19 cellular contexts compared by ENCODE assay signal in the genomic region with DNA sequence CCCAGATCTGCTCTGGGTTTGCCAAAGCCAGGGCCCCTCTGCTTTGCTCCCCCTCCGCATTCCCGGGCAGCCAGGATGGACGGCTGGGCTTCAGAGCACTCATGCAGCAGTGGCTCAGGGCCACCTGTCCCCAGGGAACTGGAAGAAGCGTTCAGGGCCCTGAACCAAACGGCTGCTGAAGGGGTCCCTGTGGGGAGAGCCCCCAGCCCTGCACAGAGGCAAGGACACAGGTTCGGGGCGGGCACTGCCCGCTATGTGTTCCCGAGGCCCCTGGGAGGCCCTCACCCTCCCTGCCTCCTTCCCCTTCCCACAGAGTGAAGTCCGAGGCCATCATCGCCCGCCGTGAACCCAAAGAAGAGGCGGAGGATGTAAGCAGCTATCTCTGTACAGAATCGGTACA. TPM values are rescaled to one million over a fixed set of nuclear protein-coding genes. Genes with fewer than 3 reads are reported as not detected.
A peak's percentile ranks its signal among the peaks of the same experiment; 100 is the strongest.
DNase-seq lines count a peak whose midpoint lies in the region; ATAC-seq, FAIRE-seq and TF ChIP-seq lines count a peak whose summit lies in the region.
"Had no signal": no experiment of that assay in that cellular context is flagged by ENCODE, and none has a peak within 500 bp of the region (broad histone marks: within the 10 kb centered on the region; RNA-seq: fewer than 3 reads in every experiment).

No MANE protein-coding gene starts in this region.

- H3K27ac ChIP-seq in HepG2 (ENCODE audit: extremely low read length, insufficient read depth, low read length) (no peak overlapping the region), right lobe of liver (no peak overlapping the region), neural progenitor cell (no peak overlapping the region)
- H3K27ac ChIP-seq: C4-2B, GM23248, HL-60 had no signal

- H3K36me3 ChIP-seq in HepG2 (replicated peaks in 1 of 2; ENCODE audit: control insufficient read depth in 1 of 2, insufficient read depth in 2 of 2, low read length in 2 of 2), result peaks cover 20 to 35% of the 10 kb centered on the region in 2 experiments; a peak in 4 of 5 replicates
- peaks cover 0 to 35% (median 6%) of the 10 kb centered on the region in 4 donors for H3K36me3 ChIP-seq in right lobe of liver
- H3K36me3 ChIP-seq in neural progenitor cell, result no peaks in the 10 kb centered on the region

- H3K4me1 Mint-ChIP-seq in T-helper 17 cell (peaks cover 8% of the 10 kb centered on the region), neural progenitor cell (no peaks in the 10 kb centered on the region)
- H3K4me1 Mint-ChIP-seq: B cell had no signal

- TF ChIP-seq CTCF in HepG2 (CRISPR knock-in tag; IDR thresholded peaks at IDR 0.05) (no peak), right lobe of liver (IDR thresholded peaks at IDR 0.05) (no peak), neural progenitor cell (IDR thresholded peaks at IDR 0.05) (no peak)

- no peak for DNase-seq in HepG2 (ENCODE audit: low spot score)
- no peak for DNase-seq in right lobe of liver
- DNase-seq in T-helper 17 cell, result no peak
- no peak for DNase-seq in neural progenitor cell (ENCODE audit: low spot score)
- DNase-seq in glomerular visceral epithelial cell (ENCODE audit: extremely low spot score), result no peak
- DNase-seq: Caco-2; CD4-positive, alpha-beta T cell; GM23248; IMR-90 had no signal

- H3K9me3 Mint-ChIP-seq in neural progenitor cell, result no peaks in the 10 kb centered on the region
- H3K9me3 Mint-ChIP-seq: CD4-positive, alpha-beta T cell had no signal

- H4K20me1 ChIP-seq in HepG2 (ENCODE audit: insufficient read depth, low read length) (no peaks in the 10 kb centered on the region), neural progenitor cell (ENCODE audit: low read depth) (peaks cover 15% of the 10 kb centered on the region)

- H3K4me2 ChIP-seq in HepG2 (ENCODE audit: low read depth, low read length) (no peak overlapping the region), neural progenitor cell (no peak overlapping the region)

- H3K36me3 Mint-ChIP-seq in T-helper 17 cell (ENCODE audit: low read depth) (no peaks in the 10 kb centered on the region), neural progenitor cell (peaks cover 4% of the 10 kb centered on the region)

- in situ Hi-C loops in HepG2 (cut with HindIII; ENCODE audit: extremely low pct_ligation_motif_present, low pct_unique_long_range_greater_than_20kb), result no loop called here

- H3K27me3 Mint-ChIP-seq in T-helper 17 cell (no peaks in the 10 kb centered on the region), neural progenitor cell (ENCODE audit: insufficient read depth, low read depth) (peaks cover 1% of the 10 kb centered on the region)
- H3K27me3 Mint-ChIP-seq: B cell; CD4-positive, alpha-beta T cell had no signal

- H3K79me2 ChIP-seq in HepG2 (ENCODE audit: insufficient read depth, low read length), result no peaks in the 10 kb centered on the region
- H3K79me2 ChIP-seq in neural progenitor cell (ENCODE audit: low read depth), result no peaks in the 10 kb centered on the region

- no peak for FAIRE-seq in HepG2 (lab: Jason Lieb, UNC)
- FAIRE-seq: D721Med, G401.6, GM12891, GM19239 had no signal

- H3K4me3 ChIP-seq in HepG2 (replicated peaks in 1 of 3; ENCODE audit: insufficient read depth in 1 of 3, low read depth in 2 of 3, low read length in 3 of 3) (no peak overlapping the region), right lobe of liver (no peak overlapping the region), neural progenitor cell (no peak overlapping the region)
- H3K4me3 ChIP-seq: GM23248, HAP-1 had no signal

- H3K9me3 ChIP-seq in HepG2 (ENCODE audit: low read length) (no peaks in the 10 kb centered on the region), right lobe of liver (no peaks in the 10 kb centered on the region), T-helper 17 cell (ENCODE audit: control insufficient read depth, low read length, poor library complexity, severe bottlenecking) (no peaks in the 10 kb centered on the region), neural progenitor cell (ENCODE audit: low read depth) (no peaks in the 10 kb centered on the region)
- H3K9me3 ChIP-seq: Caco-2, HAP-1 had no signal

- H3F3A ChIP-seq in neural progenitor cell (ENCODE audit: low read depth), result peaks cover 8% of the 10 kb centered on the region

- WGBS in HepG2 (ENCODE audit: low lambda C conversion rate), result 96% methylated on average over 5 of the region's 15 CpGs
- 87% methylated on average over 9 of the region's 15 CpGs for WGBS in right lobe of liver (ENCODE audit: insufficient coverage, low coverage, low lambda C conversion rate, missing lambda C conversion rate)

- BruUV-seq in HepG2 (replicated peaks; lab: Mats Ljungman, UMichigan), result no TSS peak

- intact Hi-C loops in HepG2 (cut with micrococcal nuclease; ENCODE audit: unreplicated experiment), result no loop called here
- intact Hi-C loops in right lobe of liver (cut with DNase I), result no loop called here

- CTCF ChIA-PET in HepG2 (lab: Yijun Ruan, JAX; ENCODE audit: low intra/inter-chr PET ratio, low total read pairs), result no interaction called here

- H3K4me1 ChIP-seq in HepG2 (ENCODE audit: insufficient read depth, low read length) (peaks cover 10% of the 10 kb centered on the region), right lobe of liver (no peaks in the 10 kb centered on the region), neural progenitor cell (no peaks in the 10 kb centered on the region)
- H3K4me1 ChIP-seq: HAP-1 had no signal

- no peak for TF ChIP-seq RAD21 in HepG2 (CRISPR knock-in tag; IDR thresholded peaks at IDR 0.05)

- H3K9ac ChIP-seq in HepG2 (ENCODE audit: insufficient read depth, low read depth, low read length), result no peak overlapping the region
- H3K9ac ChIP-seq in neural progenitor cell, result no peak overlapping the region
- H3K9ac ChIP-seq: GM23248 had no signal

- H3K4me3 Mint-ChIP-seq in T-helper 17 cell (no peak overlapping the region), neural progenitor cell (no peak overlapping the region)
- H3K4me3 Mint-ChIP-seq: B cell; CD4-positive, alpha-beta T cell had no signal

- peak overlapping the region; percentile 68 for H3K27ac Mint-ChIP-seq in T-helper 17 cell
- H3K27ac Mint-ChIP-seq in neural progenitor cell, result peak overlapping the region; percentile 93
- H3K27ac Mint-ChIP-seq: B cell; CD4-positive, alpha-beta T cell had no signal

- TF ChIP-seq EP300 in HepG2 (IDR thresholded peaks at IDR 0.05; ENCODE audit: low read depth in 2 of 2, low read length in 2 of 2) (no peak), HepG2 (CRISPR knock-in tag; IDR thresholded peaks at IDR 0.05; ENCODE audit: borderline replicate concordance) (no peak)

- H2AFZ ChIP-seq in HepG2 (ENCODE audit: low read length) (no peak overlapping the region), neural progenitor cell (replicated peaks) (no peak overlapping the region)
- H2AFZ ChIP-seq: GM23248 had no signal

- H3K27me3 ChIP-seq in HepG2 (ENCODE audit: control insufficient read depth in 1 of 2, insufficient read depth in 2 of 2, low read length in 2 of 2) (no peaks in the 10 kb centered on the region), right lobe of liver (no peaks in the 10 kb centered on the region), neural progenitor cell (no peaks in the 10 kb centered on the region)

- POLR2A ChIA-PET in HepG2 (lab: Yijun Ruan, JAX), result no interaction called here

- TF ChIP-seq POLR2A in HepG2 (IDR thresholded peaks at IDR 0.05; ENCODE audit: insufficient read depth in 1 of 2, low read depth in 2 of 2, low read length in 2 of 2), result no peak
- no peak for TF ChIP-seq POLR2A in right lobe of liver (IDR thresholded peaks at IDR 0.05)

- no peak for ATAC-seq in HepG2
- ATAC-seq in right lobe of liver, result no peak
- no peak for ATAC-seq in T-helper 17 cell
- ATAC-seq in HG02588 (IDR thresholded peaks at IDR 0.05; ENCODE audit: unreplicated experiment), result no peak
- no peak for ATAC-seq in GM19395 (IDR thresholded peaks at IDR 0.05; ENCODE audit: unreplicated experiment)

RNA-seq across cellular contexts. Expression of a gene that starts 10.4 kb away (rescaled TPM):
- total RNA-seq in HepG2 (2016; rRNA removed; fragmentation: Illumina TruSeq; extraction: Trizol), result 4.9 and 15.9 TPM in 2 replicates
- total RNA-seq in HepG2 (2016; cell fraction: cytosol; rRNA removed; fragmentation: Illumina TruSeq; extraction: Trizol; ENCODE audit: low read depth), result 27.7 and 30.7 TPM in 2 replicates
- total RNA-seq in HepG2 (2016; cell fraction: insoluble cytoplasmic fraction; rRNA removed; fragmentation: Illumina TruSeq; extraction: Trizol), result 6.6 and 17.1 TPM in 2 replicates
- 19.1 and 22.3 TPM in 2 replicates for total RNA-seq in HepG2 (2016; cell fraction: membrane; rRNA removed; fragmentation: Illumina TruSeq; extraction: Trizol)
- total RNA-seq in HepG2 (2016; cell fraction: nucleus; rRNA removed; fragmentation: Illumina TruSeq; extraction: Trizol), result 17.5 and 23.3 TPM in 2 replicates
- polyA plus RNA-seq in HepG2 (2011; rRNA removed), result 10.4 and 13.9 TPM in 2 replicates
- polyA plus RNA-seq in HepG2 (2011; cell fraction: cytosol; rRNA removed), result 7.3 and 17.7 TPM in 2 replicates
- polyA plus RNA-seq in HepG2 (2011; cell fraction: nucleus; rRNA removed), result 96.4 and 121 TPM in 2 replicates
- polyA plus RNA-seq in HepG2 (2012), result 5.5 and 9.1 TPM in 2 replicates
- polyA plus RNA-seq in HepG2 (2016; cell fraction: cytosol; fragmentation: Illumina TruSeq; extraction: Trizol; ENCODE audit: low read depth), result 21.1 and 24.5 TPM in 2 replicates
- polyA plus RNA-seq in HepG2 (2016; cell fraction: insoluble cytoplasmic fraction; fragmentation: Illumina TruSeq; extraction: Trizol; ENCODE audit: low read depth), result 5.3 and 5.8 TPM in 2 replicates
- polyA plus RNA-seq in HepG2 (2016; cell fraction: membrane; fragmentation: Illumina TruSeq; extraction: Trizol; ENCODE audit: low read depth), result 12.6 and 13.9 TPM in 2 replicates
- 35.8 and 39.3 TPM in 2 replicates for polyA plus RNA-seq in HepG2 (2016; cell fraction: nucleus; fragmentation: Illumina TruSeq; extraction: Trizol; ENCODE audit: insufficient read depth, low read depth)
- polyA minus RNA-seq in HepG2 (2011; rRNA and poly(A)+ RNA removed; ENCODE audit: low replicate concordance), result 2.3 and 4.2 TPM in 2 replicates
- 2.1 and 3.5 TPM in 2 replicates for polyA minus RNA-seq in HepG2 (2011; cell fraction: cytosol; rRNA and poly(A)+ RNA removed)
- 8.4 and 9.0 TPM in 2 replicates for polyA minus RNA-seq in HepG2 (2011; cell fraction: nucleus; rRNA and poly(A)+ RNA removed)
- total RNA-seq in right lobe of liver, result 10 to 100 TPM; 17.9 to 36.1 (median 23.2) TPM
- total RNA-seq in T-helper 17 cell, result 10 to 100 TPM; 54.0 to 61.9 TPM
- total RNA-seq in neural progenitor cell (ENCODE audit: low replicate concordance), result 15.6 and 42.5 TPM in 2 replicates

RNA-seq across cellular contexts. Expression of a gene that starts 11.7 kb away (rescaled TPM):
- 1.7 and 7.6 TPM in 2 replicates for total RNA-seq in HepG2 (2016; rRNA removed; fragmentation: Illumina TruSeq; extraction: Trizol)
- 0.79 and 1.3 TPM in 2 replicates for total RNA-seq in HepG2 (2016; cell fraction: cytosol; rRNA removed; fragmentation: Illumina TruSeq; extraction: Trizol; ENCODE audit: low read depth)
- total RNA-seq in HepG2 (2016; cell fraction: insoluble cytoplasmic fraction; rRNA removed; fragmentation: Illumina TruSeq; extraction: Trizol), result 1.7 and 6.0 TPM in 2 replicates
- total RNA-seq in HepG2 (2016; cell fraction: membrane; rRNA removed; fragmentation: Illumina TruSeq; extraction: Trizol), result 1.2 TPM in 2 replicates
- 7.8 and 8.4 TPM in 2 replicates for total RNA-seq in HepG2 (2016; cell fraction: nucleus; rRNA removed; fragmentation: Illumina TruSeq; extraction: Trizol)
- polyA plus RNA-seq in HepG2 (2011; rRNA removed), result 4.4 and 6.5 TPM in 2 replicates
- 1.3 and 2.0 TPM in 2 replicates for polyA plus RNA-seq in HepG2 (2011; cell fraction: cytosol; rRNA removed)
- 81.3 and 90.4 TPM in 2 replicates for polyA plus RNA-seq in HepG2 (2011; cell fraction: nucleus; rRNA removed)
- 3.4 and 4.5 TPM in 2 replicates for polyA plus RNA-seq in HepG2 (2012)
- polyA plus RNA-seq in HepG2 (2016; cell fraction: cytosol; fragmentation: Illumina TruSeq; extraction: Trizol; ENCODE audit: low read depth), result 0.23 and 0.36 TPM in 2 replicates
- polyA plus RNA-seq in HepG2 (2016; cell fraction: insoluble cytoplasmic fraction; fragmentation: Illumina TruSeq; extraction: Trizol; ENCODE audit: low read depth), result 1.7 and 2.2 TPM in 2 replicates
- 0.51 and 0.65 TPM in 2 replicates for polyA plus RNA-seq in HepG2 (2016; cell fraction: membrane; fragmentation: Illumina TruSeq; extraction: Trizol; ENCODE audit: low read depth)
- 31.9 and 34.1 TPM in 2 replicates for polyA plus RNA-seq in HepG2 (2016; cell fraction: nucleus; fragmentation: Illumina TruSeq; extraction: Trizol; ENCODE audit: insufficient read depth, low read depth)
- 5.2 and 6.5 TPM in 2 replicates for polyA minus RNA-seq in HepG2 (2011; rRNA and poly(A)+ RNA removed; ENCODE audit: low replicate concordance)
- 0.79 and 1.3 TPM in 2 replicates for polyA minus RNA-seq in HepG2 (2011; cell fraction: cytosol; rRNA and poly(A)+ RNA removed)
- 17.7 and 19.7 TPM in 2 replicates for polyA minus RNA-seq in HepG2 (2011; cell fraction: nucleus; rRNA and poly(A)+ RNA removed)
- total RNA-seq in right lobe of liver, result 10 to 100 TPM in 1 of 6 experiments, 1 to 10 TPM in 5; 3.8 to 11.1 (median 5.0) TPM
- 10 to 100 TPM; 30.6 to 30.8 TPM for total RNA-seq in T-helper 17 cell
- total RNA-seq in neural progenitor cell (ENCODE audit: low replicate concordance), result 2.3 and 10.3 TPM in 2 replicates

RNA-seq across cellular contexts. Expression of a gene that starts 12.0 kb away (rescaled TPM):
- 129 and 131 TPM in 2 replicates for total RNA-seq in HepG2 (2016; rRNA removed; fragmentation: Illumina TruSeq; extraction: Trizol)
- total RNA-seq in HepG2 (2016; cell fraction: cytosol; rRNA removed; fragmentation: Illumina TruSeq; extraction: Trizol; ENCODE audit: low read depth), result 34.5 and 36.0 TPM in 2 replicates
- total RNA-seq in HepG2 (2016; cell fraction: insoluble cytoplasmic fraction; rRNA removed; fragmentation: Illumina TruSeq; extraction: Trizol), result 130 and 146 TPM in 2 replicates
- total RNA-seq in HepG2 (2016; cell fraction: membrane; rRNA removed; fragmentation: Illumina TruSeq; extraction: Trizol), result 51.5 and 64.0 TPM in 2 replicates
- 59.6 and 64.6 TPM in 2 replicates for total RNA-seq in HepG2 (2016; cell fraction: nucleus; rRNA removed; fragmentation: Illumina TruSeq; extraction: Trizol)
- polyA plus RNA-seq in HepG2 (2011; rRNA removed), result 61.3 and 63.5 TPM in 2 replicates
- 70.4 and 99.7 TPM in 2 replicates for polyA plus RNA-seq in HepG2 (2011; cell fraction: cytosol; rRNA removed)
- 83.9 and 98.7 TPM in 2 replicates for polyA plus RNA-seq in HepG2 (2011; cell fraction: nucleus; rRNA removed)
- polyA plus RNA-seq in HepG2 (2012), result 48.9 and 50.7 TPM in 2 replicates
- 42.4 and 48.9 TPM in 2 replicates for polyA plus RNA-seq in HepG2 (2016; cell fraction: cytosol; fragmentation: Illumina TruSeq; extraction: Trizol; ENCODE audit: low read depth)
- 212 and 241 TPM in 2 replicates for polyA plus RNA-seq in HepG2 (2016; cell fraction: insoluble cytoplasmic fraction; fragmentation: Illumina TruSeq; extraction: Trizol; ENCODE audit: low read depth)
- 59.9 and 71.5 TPM in 2 replicates for polyA plus RNA-seq in HepG2 (2016; cell fraction: membrane; fragmentation: Illumina TruSeq; extraction: Trizol; ENCODE audit: low read depth)
- 154 and 163 TPM in 2 replicates for polyA plus RNA-seq in HepG2 (2016; cell fraction: nucleus; fragmentation: Illumina TruSeq; extraction: Trizol; ENCODE audit: insufficient read depth, low read depth)
- polyA minus RNA-seq in HepG2 (2011; rRNA and poly(A)+ RNA removed; ENCODE audit: low replicate concordance), result 27.6 and 50.7 TPM in 2 replicates
- polyA minus RNA-seq in HepG2 (2011; cell fraction: cytosol; rRNA and poly(A)+ RNA removed), result 25.2 and 30.8 TPM in 2 replicates
- polyA minus RNA-seq in HepG2 (2011; cell fraction: nucleus; rRNA and poly(A)+ RNA removed), result 21.9 and 29.5 TPM in 2 replicates
- 10 to 100 TPM; 42.5 to 90.5 (median 52.9) TPM for total RNA-seq in right lobe of liver
- total RNA-seq in T-helper 17 cell, result 10 to 100 TPM; 45.1 to 57.5 TPM
- total RNA-seq in neural progenitor cell (ENCODE audit: low replicate concordance), result 48.4 and 108 TPM in 2 replicates

RNA-seq across cellular contexts. Expression of a gene that starts 21.5 kb away (rescaled TPM):
- total RNA-seq in HepG2 (2016; rRNA removed; fragmentation: Illumina TruSeq; extraction: Trizol) (8.2 and 13.2 TPM in 2 replicates), right lobe of liver (10 to 100 TPM; 18.6 to 42.5 (median 34.5) TPM), T-helper 17 cell (100 to 1,000 TPM in 1 of 2 donors, 10 to 100 TPM in 1; 92.2 to 101 TPM), neural progenitor cell (ENCODE audit: low replicate concordance) (18.7 and 53.4 TPM in 2 replicates)
- total RNA-seq in HepG2 (2016; cell fraction: cytosol; rRNA removed; fragmentation: Illumina TruSeq; extraction: Trizol; ENCODE audit: low read depth), result 8.6 and 9.9 TPM in 2 replicates
- 6.5 and 13.8 TPM in 2 replicates for total RNA-seq in HepG2 (2016; cell fraction: insoluble cytoplasmic fraction; rRNA removed; fragmentation: Illumina TruSeq; extraction: Trizol)
- total RNA-seq in HepG2 (2016; cell fraction: membrane; rRNA removed; fragmentation: Illumina TruSeq; extraction: Trizol), result 9.4 and 12.7 TPM in 2 replicates
- 14.1 and 16.2 TPM in 2 replicates for total RNA-seq in HepG2 (2016; cell fraction: nucleus; rRNA removed; fragmentation: Illumina TruSeq; extraction: Trizol)
- polyA plus RNA-seq in HepG2 (2011; rRNA removed), result 21.9 and 26.7 TPM in 2 replicates
- polyA plus RNA-seq in HepG2 (2011; cell fraction: cytosol; rRNA removed), result 15.4 and 25.3 TPM in 2 replicates
- polyA plus RNA-seq in HepG2 (2011; cell fraction: nucleus; rRNA removed), result 142 and 184 TPM in 2 replicates
- 12.3 and 24.9 TPM in 2 replicates for polyA plus RNA-seq in HepG2 (2012)
- 6.4 and 7.5 TPM in 2 replicates for polyA plus RNA-seq in HepG2 (2016; cell fraction: cytosol; fragmentation: Illumina TruSeq; extraction: Trizol; ENCODE audit: low read depth)
- polyA plus RNA-seq in HepG2 (2016; cell fraction: insoluble cytoplasmic fraction; fragmentation: Illumina TruSeq; extraction: Trizol; ENCODE audit: low read depth), result 7.6 and 8.0 TPM in 2 replicates
- polyA plus RNA-seq in HepG2 (2016; cell fraction: membrane; fragmentation: Illumina TruSeq; extraction: Trizol; ENCODE audit: low read depth), result 6.8 and 7.3 TPM in 2 replicates
- polyA plus RNA-seq in HepG2 (2016; cell fraction: nucleus; fragmentation: Illumina TruSeq; extraction: Trizol; ENCODE audit: insufficient read depth, low read depth), result 29.9 and 32.1 TPM in 2 replicates
- 15.4 and 19.4 TPM in 2 replicates for polyA minus RNA-seq in HepG2 (2011; rRNA and poly(A)+ RNA removed; ENCODE audit: low replicate concordance)
- polyA minus RNA-seq in HepG2 (2011; cell fraction: cytosol; rRNA and poly(A)+ RNA removed), result 4.5 and 8.0 TPM in 2 replicates
- polyA minus RNA-seq in HepG2 (2011; cell fraction: nucleus; rRNA and poly(A)+ RNA removed), result 12.4 and 13.7 TPM in 2 replicates

RNA-seq across cellular contexts. Expression of a gene that starts 21.8 kb away (rescaled TPM):
- 43.8 and 61.5 TPM in 2 replicates for total RNA-seq in HepG2 (2016; rRNA removed; fragmentation: Illumina TruSeq; extraction: Trizol)
- total RNA-seq in HepG2 (2016; cell fraction: cytosol; rRNA removed; fragmentation: Illumina TruSeq; extraction: Trizol; ENCODE audit: low read depth), result 45.7 and 50.6 TPM in 2 replicates
- 43.0 and 67.3 TPM in 2 replicates for total RNA-seq in HepG2 (2016; cell fraction: insoluble cytoplasmic fraction; rRNA removed; fragmentation: Illumina TruSeq; extraction: Trizol)
- 59.0 and 63.2 TPM in 2 replicates for total RNA-seq in HepG2 (2016; cell fraction: membrane; rRNA removed; fragmentation: Illumina TruSeq; extraction: Trizol)
- total RNA-seq in HepG2 (2016; cell fraction: nucleus; rRNA removed; fragmentation: Illumina TruSeq; extraction: Trizol), result 26.2 and 29.2 TPM in 2 replicates
- 25.7 and 33.5 TPM in 2 replicates for polyA plus RNA-seq in HepG2 (2011; rRNA removed)
- 26.7 and 51.2 TPM in 2 replicates for polyA plus RNA-seq in HepG2 (2011; cell fraction: cytosol; rRNA removed)
- 80.7 and 89.5 TPM in 2 replicates for polyA plus RNA-seq in HepG2 (2011; cell fraction: nucleus; rRNA removed)
- polyA plus RNA-seq in HepG2 (2012), result 19.8 and 31.7 TPM in 2 replicates
- 46.9 and 52.9 TPM in 2 replicates for polyA plus RNA-seq in HepG2 (2016; cell fraction: cytosol; fragmentation: Illumina TruSeq; extraction: Trizol; ENCODE audit: low read depth)
- 40.4 and 46.6 TPM in 2 replicates for polyA plus RNA-seq in HepG2 (2016; cell fraction: insoluble cytoplasmic fraction; fragmentation: Illumina TruSeq; extraction: Trizol; ENCODE audit: low read depth)
- polyA plus RNA-seq in HepG2 (2016; cell fraction: membrane; fragmentation: Illumina TruSeq; extraction: Trizol; ENCODE audit: low read depth), result 47.2 and 53.9 TPM in 2 replicates
- 63.4 and 63.9 TPM in 2 replicates for polyA plus RNA-seq in HepG2 (2016; cell fraction: nucleus; fragmentation: Illumina TruSeq; extraction: Trizol; ENCODE audit: insufficient read depth, low read depth)
- 21.1 and 26.9 TPM in 2 replicates for polyA minus RNA-seq in HepG2 (2011; rRNA and poly(A)+ RNA removed; ENCODE audit: low replicate concordance)
- polyA minus RNA-seq in HepG2 (2011; cell fraction: cytosol; rRNA and poly(A)+ RNA removed), result 14.3 and 16.7 TPM in 2 replicates
- 12.1 and 14.0 TPM in 2 replicates for polyA minus RNA-seq in HepG2 (2011; cell fraction: nucleus; rRNA and poly(A)+ RNA removed)
- total RNA-seq in right lobe of liver, result 10 to 100 TPM; 21.1 to 90.3 (median 32.6) TPM
- 10 to 100 TPM; 41.7 to 44.9 TPM for total RNA-seq in T-helper 17 cell
- 22.8 and 77.7 TPM in 2 replicates for total RNA-seq in neural progenitor cell (ENCODE audit: low replicate concordance)
